Comparison of ENCODE assay signal across 12 cellular contexts in genomic region chr19:16095071-16095571, GRCh38. TPM values are rescaled to one million over a fixed set of nuclear protein-coding genes. Genes with fewer than 3 reads are reported as not detected.
DNase-seq lines count a peak whose midpoint lies in the region; ATAC-seq and TF ChIP-seq lines count a peak whose summit lies in the region.
"Had no signal": no experiment of that assay in that cellular context is flagged by ENCODE, and none has a peak within 500 bp of the region (broad histone marks: within the 10 kb centered on the region; RNA-seq: fewer than 3 reads in every experiment).

No MANE protein-coding gene starts in this region.

- H3K36me3 ChIP-seq in left lung (peaks cover 9 to 100% of the 10 kb centered on the region in 2 donors), PC-3 (ENCODE audit: low read depth, low read length) (peaks cover 58% of the 10 kb centered on the region), A673 (ENCODE audit: insufficient read depth, low read length, poor library complexity, severe bottlenecking) (peaks cover 90% of the 10 kb centered on the region)

- no peaks in the 10 kb centered on the region for H3K27me3 ChIP-seq in left lung
- H3K27me3 ChIP-seq in PC-3 (ENCODE audit: low read length), result no peaks in the 10 kb centered on the region
- H3K27me3 ChIP-seq in A673 (replicated peaks; ENCODE audit: insufficient read depth, low read depth, low read length, poor library complexity), result no peaks in the 10 kb centered on the region
- H3K27me3 ChIP-seq: SJSA1 had no signal

- POLR2A ChIA-PET in PC-3 (lab: Charles Lee; ENCODE audit: unreplicated experiment) (no interaction called here), A673 (lab: Charles Lee; ENCODE audit: low non-redundant PET) (no interaction called here)

- H3K9me3 Mint-ChIP-seq in activated T-helper 1 cell treated with anti-CD3 and anti-CD28 coated beads, Interleukin-12 subunit alpha, Interleukin-12 subunit beta, Interleukin-2, Interleukin-4 antibody, amounts not matched to agents 30 ng/mL and 10 ng/mL and 1 ng/mL, durations not matched to agents 14 hours and 24 hours and 36 hours, result no peaks in the 10 kb centered on the region
- no peaks in the 10 kb centered on the region for H3K9me3 Mint-ChIP-seq in stimulated activated naive CD8-positive, alpha-beta T cell treated with anti-CD3 and anti-CD28 coated beads, Interleukin-15, amount 100 ng/mL, for 72 hours

- CTCF ChIA-PET in PC-3 (lab: Charles Lee) (interaction anchor here (0.7 kb wide), 1 partner anchor 56 kb away, joined by 3 read pairs; no protein-coding TSS in a partner anchor), A673 (lab: Charles Lee) (interaction anchor here (0.6 kb wide), 1 partner anchor 67 kb away, joined by 12 read pairs; no protein-coding TSS in a partner anchor)

- H3K27ac ChIP-seq in left lung, result peak overlapping the region; percentile 2 to 23
- H3K27ac ChIP-seq in PC-3 (ENCODE audit: low read length), result no peak overlapping the region
- no peak overlapping the region for H3K27ac ChIP-seq in A673 (ENCODE audit: low read depth, low read length, poor library complexity, severe bottlenecking)
- H3K27ac ChIP-seq: SJSA1 had no signal

- DNase-seq in NCI-H2171 treated with DMSO at 0.1 percent for 48 hours (lab: John Stamatoyannopoulos, UW) (peak; percentile 26), NCI-H2171 (lab: John Stamatoyannopoulos, UW) (no peak), left lung (peak in 1 of 2 donors; percentile 36), PC-3 (no peak), A673 (ENCODE audit: low spot score) (no peak)
- DNase-seq in activated T-helper 1 cell treated with anti-CD3 and anti-CD28 coated beads, Interleukin-12 subunit alpha, Interleukin-12 subunit beta, Interleukin-2, Interleukin-4 antibody, amounts not matched to agents 30 ng/mL and 10 ng/mL and 1 ng/mL, durations not matched to agents 14 hours and 24 hours and 36 hours (ENCODE audit: low spot score), result no peak
- DNase-seq in stimulated activated naive CD8-positive, alpha-beta T cell treated with anti-CD3 and anti-CD28 coated beads, Interleukin-15, amount 100 ng/mL, for 72 hours, result peak; percentile 56 to 64
- DNase-seq: 8988T, GOT3, NCI-H2081 treated with DMSO at 0.1 percent for 48 hours had no signal

- H3K4me1 Mint-ChIP-seq in activated T-helper 1 cell treated with anti-CD3 and anti-CD28 coated beads, Interleukin-12 subunit alpha, Interleukin-12 subunit beta, Interleukin-2, Interleukin-4 antibody, amounts not matched to agents 30 ng/mL and 10 ng/mL and 1 ng/mL, durations not matched to agents 14 hours and 24 hours and 36 hours (ENCODE audit: low read depth), result peaks cover 34% of the 10 kb centered on the region
- H3K4me1 Mint-ChIP-seq in stimulated activated naive CD8-positive, alpha-beta T cell treated with anti-CD3 and anti-CD28 coated beads, Interleukin-15, amount 100 ng/mL, for 72 hours, result peaks cover 50% of the 10 kb centered on the region

- no peaks in the 10 kb centered on the region for H3K9me2 ChIP-seq in PC-3 (replicated peaks; ENCODE audit: low read length)

- H3K9me3 ChIP-seq in left lung (no peaks in the 10 kb centered on the region), PC-3 (ENCODE audit: low read length) (no peaks in the 10 kb centered on the region), A673 (ENCODE audit: low read depth, low read length, poor library complexity, severe bottlenecking) (no peaks in the 10 kb centered on the region)
- H3K9me3 ChIP-seq: SJSA1 had no signal

- no peaks in the 10 kb centered on the region for H3K27me3 Mint-ChIP-seq in activated T-helper 1 cell treated with anti-CD3 and anti-CD28 coated beads, Interleukin-12 subunit alpha, Interleukin-12 subunit beta, Interleukin-2, Interleukin-4 antibody, amounts not matched to agents 30 ng/mL and 10 ng/mL and 1 ng/mL, durations not matched to agents 14 hours and 24 hours and 36 hours (ENCODE audit: insufficient read depth)
- H3K27me3 Mint-ChIP-seq in stimulated activated naive CD8-positive, alpha-beta T cell treated with anti-CD3 and anti-CD28 coated beads, Interleukin-15, amount 100 ng/mL, for 72 hours, result no peaks in the 10 kb centered on the region

- peak overlapping the region; percentile 29 for H3K4me3 Mint-ChIP-seq in activated T-helper 1 cell treated with anti-CD3 and anti-CD28 coated beads, Interleukin-12 subunit alpha, Interleukin-12 subunit beta, Interleukin-2, Interleukin-4 antibody, amounts not matched to agents 30 ng/mL and 10 ng/mL and 1 ng/mL, durations not matched to agents 14 hours and 24 hours and 36 hours
- H3K4me3 Mint-ChIP-seq in stimulated activated naive CD8-positive, alpha-beta T cell treated with anti-CD3 and anti-CD28 coated beads, Interleukin-15, amount 100 ng/mL, for 72 hours, result peak overlapping the region; percentile 32 to 58

- ATAC-seq in left lung (no peak), GM21723 (IDR thresholded peaks at IDR 0.05; ENCODE audit: unreplicated experiment) (no peak), PC-3 (no peak)
- peak; percentile 92 for ATAC-seq in stimulated activated naive CD8-positive, alpha-beta T cell treated with anti-CD3 and anti-CD28 coated beads, Interleukin-15, amount 100 ng/mL, for 72 hours

- intact Hi-C loops in activated T-helper 1 cell treated with anti-CD3 and anti-CD28 coated beads, Interleukin-12 subunit alpha, Interleukin-12 subunit beta, Interleukin-2, Interleukin-4 antibody, amounts not matched to agents 30 ng/mL and 10 ng/mL and 1 ng/mL, durations not matched to agents 14 hours and 24 hours and 36 hours (cut with micrococcal nuclease), result loop anchor here (1.0 to 2.0 kb wide), 3 partner anchors 9 to 16 kb away; partner anchors contain the start of gene RAB8A
- intact Hi-C loops in left lung (cut with DNase I), result no loop called here
- intact Hi-C loops in PC-3 (cut with micrococcal nuclease), result no loop called here
- intact Hi-C loops in A673 (cut with micrococcal nuclease; ENCODE audit: unreplicated experiment), result no loop called here

- BruUV-seq in PC-3 (replicated peaks; lab: Mats Ljungman, UMichigan) (no TSS peak), A673 (replicated peaks; lab: Mats Ljungman, UMichigan) (no TSS peak)

- no peak overlapping the region for H2AFZ ChIP-seq in PC-3 (ENCODE audit: low read length)

- H3K4me2 ChIP-seq in PC-3 (ENCODE audit: low read length), result no peak overlapping the region

- H3F3A ChIP-seq in PC-3 (ENCODE audit: low read length, unreplicated experiment), result no peaks in the 10 kb centered on the region

- H3K4me3 ChIP-seq in left lung, result no peak overlapping the region
- H3K4me3 ChIP-seq in PC-3 (ENCODE audit: low read length), result no peak overlapping the region
- H3K4me3 ChIP-seq in A673 (ENCODE audit: low read depth, low read length, poor library complexity, severe bottlenecking), result no peak overlapping the region
- H3K4me3 ChIP-seq: SJSA1 had no signal

- 0 out of 2 replicates have a peak, but pooled peaks cover 7% of the 10 kb centered on the region for H3K79me2 ChIP-seq in PC-3 (ENCODE audit: low read length)

- peaks cover 68% of the 10 kb centered on the region for H3K36me3 Mint-ChIP-seq in activated T-helper 1 cell treated with anti-CD3 and anti-CD28 coated beads, Interleukin-12 subunit alpha, Interleukin-12 subunit beta, Interleukin-2, Interleukin-4 antibody, amounts not matched to agents 30 ng/mL and 10 ng/mL and 1 ng/mL, durations not matched to agents 14 hours and 24 hours and 36 hours (ENCODE audit: low read depth)

- peaks cover 0 to 19% of the 10 kb centered on the region in 2 donors for H3K4me1 ChIP-seq in left lung
- H3K4me1 ChIP-seq in PC-3 (ENCODE audit: insufficient read depth, low read length), result peaks cover 27% of the 10 kb centered on the region
- H3K4me1 ChIP-seq in A673 (ENCODE audit: insufficient read depth, low read length, poor library complexity, severe bottlenecking), result no peaks in the 10 kb centered on the region
- H3K4me1 ChIP-seq: SJSA1 had no signal

- H4K20me1 ChIP-seq in PC-3 (ENCODE audit: low read length), result no peaks in the 10 kb centered on the region

- TF ChIP-seq CTCF in left lung (IDR thresholded peaks at IDR 0.05) (no peak), PC-3 (conservative IDR thresholded peaks at IDR 0.05; ENCODE audit: low read depth, low read length) (no peak), A673 (conservative IDR thresholded peaks at IDR 0.05; ENCODE audit: low read depth, low read length) (no peak)

- H3K27ac Mint-ChIP-seq in activated T-helper 1 cell treated with anti-CD3 and anti-CD28 coated beads, Interleukin-12 subunit alpha, Interleukin-12 subunit beta, Interleukin-2, Interleukin-4 antibody, amounts not matched to agents 30 ng/mL and 10 ng/mL and 1 ng/mL, durations not matched to agents 14 hours and 24 hours and 36 hours, result peak overlapping the region; percentile 89
- peak overlapping the region; percentile 5 to 14 for H3K27ac Mint-ChIP-seq in stimulated activated naive CD8-positive, alpha-beta T cell treated with anti-CD3 and anti-CD28 coated beads, Interleukin-15, amount 100 ng/mL, for 72 hours

- no peak overlapping the region for H3K9ac ChIP-seq in PC-3 (ENCODE audit: low read length)

RNA-seq across cellular contexts. Expression of gene RAB8A, which starts 16.6 kb away (rescaled TPM):
- 235 and 248 TPM in 2 replicates for total RNA-seq in activated T-helper 1 cell treated with anti-CD3 and anti-CD28 coated beads, Interleukin-12 subunit alpha, Interleukin-12 subunit beta, Interleukin-2, Interleukin-4 antibody, amounts not matched to agents 30 ng/mL and 10 ng/mL and 1 ng/mL, durations not matched to agents 14 hours and 24 hours and 36 hours
- total RNA-seq in left lung (10 to 100 TPM; 70.7 to 88.8 TPM), PC-3 (2014; rRNA removed) (65.7 and 94.5 TPM in 2 replicates), A673 (2021) (113 and 126 TPM in 2 replicates)

RNA-seq across cellular contexts. Expression of gene TPM4, which starts 18.8 kb away (rescaled TPM):
- 346 and 351 TPM in 2 replicates for total RNA-seq in activated T-helper 1 cell treated with anti-CD3 and anti-CD28 coated beads, Interleukin-12 subunit alpha, Interleukin-12 subunit beta, Interleukin-2, Interleukin-4 antibody, amounts not matched to agents 30 ng/mL and 10 ng/mL and 1 ng/mL, durations not matched to agents 14 hours and 24 hours and 36 hours
- total RNA-seq in left lung (100 to 1,000 TPM; 437 to 536 TPM), PC-3 (2014; rRNA removed) (135 and 167 TPM in 2 replicates), A673 (2021) (438 and 476 TPM in 2 replicates)

RNA-seq across cellular contexts. Expression of gene HSH2D, which starts 48.4 kb away (rescaled TPM):
- 32.0 and 35.2 TPM in 2 replicates for total RNA-seq in activated T-helper 1 cell treated with anti-CD3 and anti-CD28 coated beads, Interleukin-12 subunit alpha, Interleukin-12 subunit beta, Interleukin-2, Interleukin-4 antibody, amounts not matched to agents 30 ng/mL and 10 ng/mL and 1 ng/mL, durations not matched to agents 14 hours and 24 hours and 36 hours
- 1 to 10 TPM; 7.1 to 8.5 TPM for total RNA-seq in left lung
- 10.9 and 14.5 TPM in 2 replicates for total RNA-seq in PC-3 (2014; rRNA removed)
- not detected in 2 replicates for total RNA-seq in A673 (2021)
- total RNA-seq: SJSA1 had no signal

Comparison
In these comparisons a context has a peak if more than half of its experiments do, and no peak if none do; other contexts are left out.
1. DNase-seq: peak in NCI-H2171 treated with DMSO at 0.1 percent for 48 hours (single experiment) and stimulated activated naive CD8-positive, alpha-beta T cell treated with anti-CD3 and anti-CD28 coated beads, Interleukin-15, amount 100 ng/mL, for 72 hours (2 of 2); none in NCI-H2171 (single experiment), activated T-helper 1 cell treated with anti-CD3 and anti-CD28 coated beads, Interleukin-12 subunit alpha, Interleukin-12 subunit beta, Interleukin-2, Interleukin-4 antibody, amounts not matched to agents 30 ng/mL and 10 ng/mL and 1 ng/mL, durations not matched to agents 14 hours and 24 hours and 36 hours (single experiment), PC-3 (single experiment) and A673 (single experiment).
2. H3K27ac ChIP-seq: peak in left lung (2 of 2); none in PC-3 (single experiment) and A673 (single experiment).